9 cellular contexts compared by ENCODE assay signal in genomic region chr1:206506405-206506802, GRCh38. TPM values are rescaled to one million over a fixed set of nuclear protein-coding genes. Genes with fewer than 3 reads are reported as not detected.
DNase-seq lines count a peak whose midpoint lies in the region; ATAC-seq and TF ChIP-seq lines count a peak whose summit lies in the region.
"Had no signal": no experiment of that assay in that cellular context is flagged by ENCODE, and none has a peak within 500 bp of the region (broad histone marks: within the 10 kb centered on the region; RNA-seq: fewer than 3 reads in every experiment).

No MANE protein-coding gene starts in this region.

- H3K27ac ChIP-seq in iPS-20b (ENCODE audit: low read length) (no peak overlapping the region), stomach (peak overlapping the region in 2 of 5 donors; percentile 80 to 83)

- H3K9ac ChIP-seq in iPS-20b (ENCODE audit: low read depth, low read length), result no peak overlapping the region

- no peaks in the 10 kb centered on the region for H3K9me3 Mint-ChIP-seq in activated CD4-positive, alpha-beta T cell treated with anti-CD3 and anti-CD28 coated beads, Interleukin-2, amount 10 ng/mL, durations not matched to agents 24 days and 14 days
- H3K9me3 Mint-ChIP-seq in activated T-helper 17 cell treated with anti-CD3 and anti-CD28 coated beads, Interleukin-2, amount 50 U/mL, for 72 hours, result no peaks in the 10 kb centered on the region

- H3K4me3 Mint-ChIP-seq in activated CD4-positive, alpha-beta T cell treated with anti-CD3 and anti-CD28 coated beads, Interleukin-2, amount 10 ng/mL, durations not matched to agents 24 days and 14 days, result peak overlapping the region; percentile 80
- H3K4me3 Mint-ChIP-seq in activated T-helper 17 cell treated with anti-CD3 and anti-CD28 coated beads, Interleukin-2, amount 50 U/mL, for 72 hours, result peak overlapping the region; percentile 73

- H3K4me1 ChIP-seq in iPS-20b (ENCODE audit: insufficient read depth, low read length), result peaks cover 2% of the 10 kb centered on the region; the same call in 1 of the 2 replicates
- peaks cover 40 to 89% (median 69%) of the 10 kb centered on the region in 4 donors for H3K4me1 ChIP-seq in stomach

- intact Hi-C loops in activated CD4-positive, alpha-beta T cell treated with anti-CD3 and anti-CD28 coated beads, Interleukin-2, amount 10 ng/mL, durations not matched to agents 24 days and 14 days (cut with micrococcal nuclease), result loop anchor here (1.0 to 5.0 kb wide), 2 partner anchors 39 to 77 kb away; no protein-coding TSS in a partner anchor
- intact Hi-C loops in stomach (cut with DNase I; ENCODE audit: low total_unique reads), result no loop called here

- no peak for TF ChIP-seq EP300 in stomach (IDR thresholded peaks at IDR 0.05)

- H3K36me3 Mint-ChIP-seq in activated CD4-positive, alpha-beta T cell treated with anti-CD3 and anti-CD28 coated beads, Interleukin-2, amount 10 ng/mL, durations not matched to agents 24 days and 14 days (ENCODE audit: low read depth), result peaks cover 19% of the 10 kb centered on the region
- no peaks in the 10 kb centered on the region for H3K36me3 Mint-ChIP-seq in activated T-helper 17 cell treated with anti-CD3 and anti-CD28 coated beads, Interleukin-2, amount 50 U/mL, for 72 hours (ENCODE audit: low read depth)

- no peak for DNase-seq in activated CD4-positive, alpha-beta T cell treated with anti-CD3 and anti-CD28 coated beads, Interleukin-2, amount 10 ng/mL, durations not matched to agents 24 days and 14 days
- DNase-seq in activated CD4-positive, alpha-beta T cell treated with anti-CD3 and anti-CD28 coated beads for 48 hours, result no peak
- no peak for DNase-seq in stomach
- no peak for DNase-seq in HCEC 1CT
- no peak for DNase-seq in DMS79 (lab: John Stamatoyannopoulos, UW)
- no peak for DNase-seq in NCI-H146 treated with DMSO at 0.1 percent for 48 hours (lab: John Stamatoyannopoulos, UW; ENCODE audit: unreplicated experiment)
- DNase-seq: NCI-H526 treated with DMSO at 0.1 percent for 48 hours had no signal

- no peak for TF ChIP-seq CTCF in stomach (IDR thresholded peaks at IDR 0.05)

- H3K27me3 ChIP-seq in iPS-20b (ENCODE audit: insufficient read depth, low read length) (peaks cover 99% of the 10 kb centered on the region), stomach (peaks cover 0 to 30% (median 9%) of the 10 kb centered on the region in 3 donors)

- 59 to 82% (median 68%) methylated on average over 6 to 8 of the region's 8 CpGs for WGBS in stomach, 5 donors

- no peaks in the 10 kb centered on the region for H3K36me3 ChIP-seq in iPS-20b (ENCODE audit: insufficient read depth, low read depth, low read length)
- no peaks in the 10 kb centered on the region for H3K36me3 ChIP-seq in stomach

- no peaks in the 10 kb centered on the region for H3K9me3 ChIP-seq in iPS-20b (ENCODE audit: insufficient read depth, low read depth, low read length)
- H3K9me3 ChIP-seq in stomach, result no peaks in the 10 kb centered on the region

- peak overlapping the region; percentile 72; the same call in 1 of the 2 replicates for H3K4me3 ChIP-seq in iPS-20b (ENCODE audit: low read length)
- peak overlapping the region; percentile 67 to 84 (median 83) for H3K4me3 ChIP-seq in stomach

- no peak for TF ChIP-seq POLR2A in stomach (IDR thresholded peaks at IDR 0.05)

- peak overlapping the region; percentile 53 for H3K27ac Mint-ChIP-seq in activated CD4-positive, alpha-beta T cell treated with anti-CD3 and anti-CD28 coated beads, Interleukin-2, amount 10 ng/mL, durations not matched to agents 24 days and 14 days
- H3K27ac Mint-ChIP-seq in activated T-helper 17 cell treated with anti-CD3 and anti-CD28 coated beads, Interleukin-2, amount 50 U/mL, for 72 hours, result peak overlapping the region; percentile 70

- no peak for ATAC-seq in activated T-helper 17 cell treated with anti-CD3 and anti-CD28 coated beads, Interleukin-2, amount 50 U/mL, for 72 hours (replicated peaks)

- H3K4me1 Mint-ChIP-seq in activated CD4-positive, alpha-beta T cell treated with anti-CD3 and anti-CD28 coated beads, Interleukin-2, amount 10 ng/mL, durations not matched to agents 24 days and 14 days, result peaks cover 39% of the 10 kb centered on the region
- peaks cover 27% of the 10 kb centered on the region for H3K4me1 Mint-ChIP-seq in activated T-helper 17 cell treated with anti-CD3 and anti-CD28 coated beads, Interleukin-2, amount 50 U/mL, for 72 hours

- peaks cover 22% of the 10 kb centered on the region for H3K27me3 Mint-ChIP-seq in activated CD4-positive, alpha-beta T cell treated with anti-CD3 and anti-CD28 coated beads, Interleukin-2, amount 10 ng/mL, durations not matched to agents 24 days and 14 days
- peaks cover 20% of the 10 kb centered on the region for H3K27me3 Mint-ChIP-seq in activated T-helper 17 cell treated with anti-CD3 and anti-CD28 coated beads, Interleukin-2, amount 50 U/mL, for 72 hours

RNA-seq across cellular contexts. Expression of gene RASSF5, which starts 0.9 kb away (rescaled TPM):
- 193 and 196 TPM in 2 replicates for total RNA-seq in activated CD4-positive, alpha-beta T cell treated with anti-CD3 and anti-CD28 coated beads, Interleukin-2, amount 10 ng/mL, durations not matched to agents 24 days and 14 days
- 100 to 1,000 TPM; 162 to 227 TPM for total RNA-seq in activated T-helper 17 cell treated with anti-CD3 and anti-CD28 coated beads, Interleukin-2, amount 50 U/mL, for 72 hours
- total RNA-seq in stomach, result 10 to 100 TPM in 1 of 5 donors, 1 to 10 TPM in 4; 2.2 to 44.5 (median 5.8) TPM
- polyA plus RNA-seq in stomach, result 10 to 100 TPM in 1 of 3 donors, 1 to 10 TPM in 2; 8.1 to 13.6 (median 9.2) TPM

RNA-seq across cellular contexts. Expression of gene IKBKE, which starts 36.1 kb away (rescaled TPM):
- total RNA-seq in activated CD4-positive, alpha-beta T cell treated with anti-CD3 and anti-CD28 coated beads, Interleukin-2, amount 10 ng/mL, durations not matched to agents 24 days and 14 days, result 50.0 and 51.5 TPM in 2 replicates
- total RNA-seq in activated T-helper 17 cell treated with anti-CD3 and anti-CD28 coated beads, Interleukin-2, amount 50 U/mL, for 72 hours, result 10 to 100 TPM; 21.7 to 26.6 TPM
- total RNA-seq in stomach, result 10 to 100 TPM in 3 of 5 donors, 1 to 10 TPM in 2; 4.9 to 49.6 (median 15.9) TPM
- polyA plus RNA-seq in stomach, result 1 to 10 TPM; 5.8 to 8.0 (median 7.2) TPM
